8 cellular contexts compared by ENCODE assay signal in the genomic region with DNA sequence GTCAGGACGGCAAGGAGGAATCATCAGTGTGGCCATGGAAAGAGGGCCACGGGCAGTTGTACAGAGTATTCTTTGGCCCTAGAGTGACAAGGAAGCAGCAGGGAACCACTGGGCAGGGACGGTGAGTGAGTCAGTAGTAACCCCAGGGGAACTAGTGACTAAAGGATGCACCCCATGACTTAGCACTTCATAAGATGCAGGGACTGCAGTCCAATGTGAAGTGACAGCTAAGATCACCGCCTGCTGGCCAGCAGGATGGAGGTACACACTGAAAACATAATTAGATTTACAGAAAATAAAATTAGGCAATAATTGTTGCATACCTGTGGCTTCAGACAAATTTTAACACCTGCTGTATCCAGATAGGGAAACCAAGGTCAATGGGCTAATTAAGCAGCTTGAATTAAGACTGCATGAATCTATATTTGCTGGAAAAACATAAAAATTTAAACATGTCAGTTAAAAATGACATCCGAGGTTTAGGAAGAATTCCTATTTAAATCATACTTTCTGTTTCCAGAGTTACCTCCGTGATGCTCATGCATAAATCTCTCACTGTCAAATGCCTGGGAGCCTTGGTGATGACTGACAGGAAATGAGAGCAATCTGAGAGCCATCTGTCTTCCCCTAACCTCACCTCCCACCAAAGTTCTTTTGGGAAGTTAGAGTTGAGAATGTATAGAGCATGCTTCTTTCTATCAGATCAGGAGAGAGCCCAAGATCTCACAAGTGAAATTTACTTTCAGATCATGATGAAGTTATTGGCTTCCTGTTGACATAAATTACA. TPM values are rescaled to one million over a fixed set of nuclear protein-coding genes. Genes with fewer than 3 reads are reported as not detected.
DNase-seq lines count a peak whose midpoint lies in the region; ATAC-seq and TF ChIP-seq lines count a peak whose summit lies in the region.

No MANE protein-coding gene starts in this region.

- DNase-seq in SKM-1 treated with dmso at 0.1 percent for 144 hours (lab: John Stamatoyannopoulos, UW; ENCODE audit: unreplicated experiment) = peak; percentile 19
- DNase-seq in SKM-1 (lab: John Stamatoyannopoulos, UW; ENCODE audit: unreplicated experiment) = no peak
- DNase-seq in renal cortical epithelial cell (ENCODE audit: low read depth) = peak; percentile 30
- no peak for DNase-seq in OCI-M2 (lab: John Stamatoyannopoulos, UW; ENCODE audit: unreplicated experiment)
- no peak for DNase-seq in T-helper 17 cell
- DNase-seq in esophagus muscularis mucosa (ENCODE audit: extremely low spot score) = no peak

- H3K4me1 ChIP-seq in esophagus muscularis mucosa = no peaks in the 10 kb centered on the region

- intact Hi-C loops in esophagus muscularis mucosa (cut with DNase I) = no loop called here

- no peak for TF ChIP-seq EP300 in esophagus muscularis mucosa (IDR thresholded peaks at IDR 0.05)

- H3K27ac Mint-ChIP-seq in T-helper 17 cell = no peak overlapping the region

- H3K4me3 Mint-ChIP-seq in T-helper 17 cell = no peak overlapping the region

- ATAC-seq in HG03175 (IDR thresholded peaks at IDR 0.05; ENCODE audit: unreplicated experiment) = peak; percentile 82
- no peak for ATAC-seq in T-helper 17 cell

- WGBS in esophagus muscularis mucosa = 56% methylated on average over 6 of the region's 6 CpGs

- no peak for TF ChIP-seq POLR2A in esophagus muscularis mucosa (IDR thresholded peaks at IDR 0.05; ENCODE audit: low read depth)

- peaks cover 2% of the 10 kb centered on the region for H3K36me3 Mint-ChIP-seq in T-helper 17 cell (ENCODE audit: low read depth)

- no peak overlapping the region for H3K4me3 ChIP-seq in WI38 (ENCODE audit: low read depth, low read length)
- no peak overlapping the region for H3K4me3 ChIP-seq in esophagus muscularis mucosa

- H3K9me3 ChIP-seq in T-helper 17 cell (ENCODE audit: control insufficient read depth, low read length, poor library complexity, severe bottlenecking) (no peaks in the 10 kb centered on the region), esophagus muscularis mucosa (no peaks in the 10 kb centered on the region)

- H3K27me3 ChIP-seq in esophagus muscularis mucosa = no peaks in the 10 kb centered on the region

- H3K27ac ChIP-seq in esophagus muscularis mucosa (replicated peaks in 1 of 4) = no peak overlapping the region

- H3K4me1 Mint-ChIP-seq in T-helper 17 cell = peaks cover 5% of the 10 kb centered on the region

- no peaks in the 10 kb centered on the region for H3K36me3 ChIP-seq in esophagus muscularis mucosa

- TF ChIP-seq CTCF in WI38 (IDR thresholded peaks at IDR 0.05; ENCODE audit: low read depth, low read length) (0 out of 2 replicates have a peak, but pooled peaks have one; percentile 19), esophagus muscularis mucosa (IDR thresholded peaks at IDR 0.05) (no peak)

- peaks cover 31% of the 10 kb centered on the region for H3K27me3 Mint-ChIP-seq in T-helper 17 cell

RNA-seq across cellular contexts. Expression of gene DCLK3, which starts 56.5 kb away (rescaled TPM):
- total RNA-seq in renal cortical epithelial cell (not detected in 2 replicates), T-helper 17 cell (not detected), esophagus muscularis mucosa (under 1 TPM; under 0.01 to 0.33 (median 0.21) TPM)

Comparison
In these comparisons a context has a peak if more than half of its experiments do, and no peak if none do; other contexts are left out.
1. DNase-seq: peak in SKM-1 treated with dmso at 0.1 percent for 144 hours (single experiment) and renal cortical epithelial cell (single experiment); none in SKM-1 (single experiment), OCI-M2 (single experiment), T-helper 17 cell (0 of 3) and esophagus muscularis mucosa (single experiment).